ENCODE assay signal across 20 cellular contexts in the genomic region with DNA sequence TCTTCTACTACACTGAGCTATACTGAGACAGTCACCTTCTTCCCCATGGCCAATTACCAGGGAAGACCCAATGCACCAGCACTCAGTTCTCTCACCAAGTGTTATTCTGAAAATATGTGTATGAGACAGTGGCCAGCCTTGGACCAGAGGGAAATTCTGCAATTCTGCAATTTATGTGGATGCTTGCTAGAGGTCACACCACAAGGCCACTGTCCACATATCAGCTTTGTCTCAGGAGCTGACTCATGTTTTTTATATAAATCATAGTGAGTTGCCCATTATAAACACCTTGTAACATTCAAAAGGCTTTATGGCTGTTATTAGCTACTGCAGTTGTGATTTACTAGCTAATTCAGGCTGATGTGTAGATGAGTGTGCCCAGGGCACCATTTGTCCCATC.
DNase-seq lines count a peak whose midpoint lies in the region; ATAC-seq and TF ChIP-seq lines count a peak whose summit lies in the region.
"Had no signal": no experiment of that assay in that cellular context is flagged by ENCODE, and none has a peak within 500 bp of the region (broad histone marks: within the 10 kb centered on the region; RNA-seq: fewer than 3 reads in every experiment).

No MANE protein-coding gene starts in this region.

- H3K79me2 ChIP-seq in SK-N-SH (ENCODE audit: insufficient read depth) = no peaks in the 10 kb centered on the region

- no peak for TF ChIP-seq RAD21 in SK-N-SH (IDR thresholded peaks at IDR 0.05; ENCODE audit: low read length)

- H3K4me1 ChIP-seq in SK-N-SH (ENCODE audit: control insufficient read depth in 1 of 2, insufficient read depth in 2 of 2, low read depth in 1 of 2, low read length in 1 of 2) = no peaks in the 10 kb centered on the region; a peak in 1 of 4 replicates

- no peak overlapping the region for H3K9ac ChIP-seq in SK-N-SH

- CTCF ChIA-PET in SK-N-SH (lab: Yijun Ruan, JAX) (no interaction called here), RWPE1 (lab: Yijun Ruan, JAX) (no interaction called here)

- POLR2A ChIA-PET in SK-N-SH (lab: Yijun Ruan, JAX) (no interaction called here), RWPE1 (lab: Yijun Ruan, JAX; ENCODE audit: low non-redundant PET) (no interaction called here)

- no peak for TF ChIP-seq EP300 in SK-N-SH (IDR thresholded peaks at IDR 0.05; ENCODE audit: borderline replicate concordance in 1 of 2, low read depth in 1 of 2, low read length in 1 of 2)

- no peaks in the 10 kb centered on the region for H3K36me3 ChIP-seq in SK-N-SH (replicated peaks in 1 of 2; ENCODE audit: control insufficient read depth in 1 of 2, insufficient read depth in 2 of 2, low read length in 1 of 2)
- H3K36me3 ChIP-seq: MG63, spleen had no signal

- H3K4me2 ChIP-seq in SK-N-SH = no peak overlapping the region

- H2AFZ ChIP-seq in SK-N-SH (ENCODE audit: low read depth) = no peak overlapping the region

- TF ChIP-seq CTCF in SK-N-SH (IDR thresholded peaks at IDR 0.05) = no peak
- TF ChIP-seq CTCF in RWPE1 (conservative IDR thresholded peaks at IDR 0.05; ENCODE audit: low read depth) = no peak

- no peak overlapping the region for H3K27ac ChIP-seq in SK-N-SH (ENCODE audit: low read depth in 2 of 2, low read length in 1 of 2)
- no peak overlapping the region for H3K27ac ChIP-seq in RWPE1

- H3F3A ChIP-seq in SK-N-SH (replicated peaks; ENCODE audit: insufficient read depth) = no peaks in the 10 kb centered on the region

- no peak overlapping the region for H3K4me3 ChIP-seq in SK-N-SH (ENCODE audit: low read depth in 2 of 2, low read length in 1 of 2)
- H3K4me3 ChIP-seq: MG63, spleen had no signal

- H3K9me3 ChIP-seq in SK-N-SH = no peaks in the 10 kb centered on the region
- H3K9me3 ChIP-seq: MG63, spleen had no signal

- H4K20me1 ChIP-seq in SK-N-SH (ENCODE audit: insufficient read depth) = no peaks in the 10 kb centered on the region

- H3K9me2 ChIP-seq in SK-N-SH = no peaks in the 10 kb centered on the region

- ATAC-seq in sciatic nerve (peak; percentile 17), HG03342 (IDR thresholded peaks at IDR 0.05; ENCODE audit: unreplicated experiment) (no peak), HG03135 (IDR thresholded peaks at IDR 0.05; ENCODE audit: unreplicated experiment) (no peak)
- ATAC-seq: activated CD4-positive, alpha-beta T cell treated with anti-CD3 and anti-CD28 coated beads for 36 hours; Right ventricle myocardium inferior; stimulated activated naive CD8-positive, alpha-beta T cell treated with anti-CD3 and anti-CD28 coated beads, Interleukin-15, amount 100 ng/mL, for 72 hours had no signal

- no peaks in the 10 kb centered on the region for H3K27me3 ChIP-seq in SK-N-SH (ENCODE audit: insufficient read depth)
- H3K27me3 ChIP-seq: MG63, spleen had no signal

- DNase-seq in ELR (ENCODE audit: low read depth) (peak; percentile 53), SK-N-SH (no peak), fibroblast of peridontal ligament (ENCODE audit: extremely low read depth) (peak; percentile 65), sciatic nerve (ENCODE audit: low spot score) (no peak), RWPE1 (ENCODE audit: low spot score) (no peak)
- DNase-seq: activated CD4-positive, alpha-beta T cell treated with anti-CD3 and anti-CD28 coated beads for 36 hours; activated naive CD4-positive, alpha-beta T cell treated with anti-CD3 and anti-CD28 coated beads, Interleukin-2, amount 50 U/mL, for 16 hours; activated T-cell treated with anti-CD3 and anti-CD28 coated beads for 4 hours; CD4-positive, alpha-beta memory T cell; cerebellar nuclear complex; NCI-H2081; NCI-H774; occipital lobe; spleen; stimulated activated naive CD8-positive, alpha-beta T cell treated with anti-CD3 and anti-CD28 coated beads, Interleukin-15, amount 100 ng/mL, for 72 hours; T-helper 2 cell had no signal

- intact Hi-C loops in sciatic nerve (cut with DNase I) = loop anchor here (10.0 kb wide), 1 partner anchor 764 kb away; no protein-coding TSS in a partner anchor

TF ChIP-seq in SK-N-SH, 30 proteins besides CTCF, POLR2A, EP300 and RAD21:
- TF ChIP-seq, protein P1, sequence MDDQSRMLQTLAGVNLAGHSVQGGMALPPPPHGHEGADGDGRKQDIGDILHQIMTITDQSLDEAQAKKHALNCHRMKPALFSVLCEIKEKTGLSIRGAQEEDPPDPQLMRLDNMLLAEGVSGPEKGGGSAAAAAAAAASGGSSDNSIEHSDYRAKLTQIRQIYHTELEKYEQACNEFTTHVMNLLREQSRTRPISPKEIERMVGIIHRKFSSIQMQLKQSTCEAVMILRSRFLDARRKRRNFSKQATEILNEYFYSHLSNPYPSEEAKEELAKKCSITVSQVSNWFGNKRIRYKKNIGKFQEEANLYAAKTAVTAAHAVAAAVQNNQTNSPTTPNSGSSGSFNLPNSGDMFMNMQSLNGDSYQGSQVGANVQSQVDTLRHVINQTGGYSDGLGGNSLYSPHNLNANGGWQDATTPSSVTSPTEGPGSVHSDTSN (IDR thresholded peaks at IDR 0.05) = 0 out of 2 replicates have a peak, but pooled peaks have one; percentile 38
- TF ChIP-seq FOSL2 (IDR thresholded peaks at IDR 0.05; ENCODE audit: borderline replicate concordance, low read depth) (peak; percentile 9; the same call in 1 of the 2 replicates), TCF12 (IDR thresholded peaks at IDR 0.05) (0 out of 2 replicates have a peak, but pooled peaks have one; percentile 17), MEF2A (IDR thresholded peaks at IDR 0.05; ENCODE audit: borderline replicate concordance, low read depth) (no peak)
- TF ChIP-seq, protein P2, sequence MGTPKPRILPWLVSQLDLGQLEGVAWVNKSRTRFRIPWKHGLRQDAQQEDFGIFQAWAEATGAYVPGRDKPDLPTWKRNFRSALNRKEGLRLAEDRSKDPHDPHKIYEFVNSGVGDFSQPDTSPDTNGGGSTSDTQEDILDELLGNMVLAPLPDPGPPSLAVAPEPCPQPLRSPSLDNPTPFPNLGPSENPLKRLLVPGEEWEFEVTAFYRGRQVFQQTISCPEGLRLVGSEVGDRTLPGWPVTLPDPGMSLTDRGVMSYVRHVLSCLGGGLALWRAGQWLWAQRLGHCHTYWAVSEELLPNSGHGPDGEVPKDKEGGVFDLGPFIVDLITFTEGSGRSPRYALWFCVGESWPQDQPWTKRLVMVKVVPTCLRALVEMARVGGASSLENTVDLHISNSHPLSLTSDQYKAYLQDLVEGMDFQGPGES (IDR thresholded peaks at IDR 0.05; ENCODE audit: low read depth, low read length) = no peak
TF ChIP-seq in SK-N-SH: peak in this region for 3.

Comparison
In these comparisons a context has a peak if more than half of its experiments do, and no peak if none do; other contexts are left out.
1. DNase-seq: peak in ELR (single experiment) and fibroblast of peridontal ligament (single experiment); none in SK-N-SH (single experiment), sciatic nerve (single experiment) and RWPE1 (single experiment).